32 cellular contexts compared by ENCODE assay signal in the genomic region with DNA sequence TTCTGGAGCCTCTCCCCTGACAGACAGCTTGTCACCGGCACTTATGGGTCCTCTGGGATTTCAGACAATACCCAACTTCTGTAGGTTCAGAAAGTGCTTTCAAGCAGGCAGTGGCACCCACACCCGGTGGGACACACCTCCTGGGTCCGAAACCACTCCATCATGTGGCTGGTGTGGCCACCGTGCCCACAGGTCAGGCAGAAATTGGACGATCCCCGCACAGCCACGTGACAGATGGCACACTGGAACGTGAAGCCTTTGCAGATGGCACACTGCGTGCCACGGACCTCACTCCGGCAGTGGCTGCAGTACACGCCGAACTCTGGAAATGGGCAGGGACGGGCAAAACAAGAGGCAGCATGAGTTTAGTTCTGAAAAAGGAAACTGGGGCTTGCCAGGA.
A peak's percentile ranks its signal among the peaks of the same experiment; 100 is the strongest.
DNase-seq lines count a peak whose midpoint lies in the region; ATAC-seq, FAIRE-seq and TF ChIP-seq lines count a peak whose summit lies in the region.
"Had no signal": no experiment of that assay in that cellular context is flagged by ENCODE, and none has a peak within 500 bp of the region (broad histone marks: within the 10 kb centered on the region; RNA-seq: fewer than 3 reads in every experiment).

No MANE protein-coding gene starts in this region.

- 98% methylated on average over 14 of the region's 14 CpGs; no CpG with 5 or more reads in 1 of the 2 experiments for WGBS in H1 (ENCODE audit: extremely low coverage in 1 of 2, insufficient coverage in 1 of 2, insufficient read length in 1 of 2, insufficient replicate concordance in 2 of 2, low coverage in 1 of 2, low lambda C conversion rate in 2 of 2, missing lambda C conversion rate in 1 of 2), 2 experiments

- no peak overlapping the region for H3K18ac ChIP-seq in H1 (ENCODE audit: extremely low read depth, low read length)

- H2BK15ac ChIP-seq in H1 (ENCODE audit: low read length): peak overlapping the region; percentile 99; the same call in 1 of the 2 replicates

- no peak overlapping the region for H3K4me3 Mint-ChIP-seq in activated CD4-positive, alpha-beta memory T cell treated with anti-CD3 and anti-CD28 coated beads, Interleukin-2, amount 10 ng/mL, durations not matched to agents 7 days and 5 days
- H3K4me3 Mint-ChIP-seq in activated CD4-positive, alpha-beta memory T cell treated with anti-CD3 and anti-CD28 coated beads for 36 hours: no peak overlapping the region
- H3K4me3 Mint-ChIP-seq in CD4-positive, alpha-beta T cell: no peak overlapping the region
- H3K4me3 Mint-ChIP-seq in T-cell: no peak overlapping the region
- H3K4me3 Mint-ChIP-seq: nephron; T-helper 2 cell treated with Interferon-gamma antibody and Interleukin-4, amounts not matched to agents 5 μg/mL and 100 μg/mL, for 36 hours had no signal

- H3K9me3 Mint-ChIP-seq in activated CD4-positive, alpha-beta memory T cell treated with anti-CD3 and anti-CD28 coated beads, Interleukin-2, amount 10 ng/mL, durations not matched to agents 7 days and 5 days: no peaks in the 10 kb centered on the region
- H3K9me3 Mint-ChIP-seq in activated CD4-positive, alpha-beta memory T cell treated with anti-CD3 and anti-CD28 coated beads for 36 hours: no peaks in the 10 kb centered on the region
- no peaks in the 10 kb centered on the region for H3K9me3 Mint-ChIP-seq in CD4-positive, alpha-beta T cell
- H3K9me3 Mint-ChIP-seq in T-cell: no peaks in the 10 kb centered on the region
- H3K9me3 Mint-ChIP-seq: nephron; T-helper 2 cell treated with Interferon-gamma antibody and Interleukin-4, amounts not matched to agents 5 μg/mL and 100 μg/mL, for 36 hours had no signal

- CTCF ChIA-PET in activated CD4-positive, alpha-beta memory T cell treated with anti-CD3 and anti-CD28 coated beads, Interleukin-2, amount 10 ng/mL, durations not matched to agents 7 days and 5 days (lab: Charles Lee): interaction anchor here (1.2 to 2.6 kb wide), 2 partner anchors 11 to 25 kb away, joined by 3 to 21 read pairs; no protein-coding TSS in a partner anchor
- CTCF ChIA-PET in activated CD4-positive, alpha-beta memory T cell treated with anti-CD3 and anti-CD28 coated beads for 36 hours (lab: Charles Lee): interaction anchor here (0.7 to 1.4 kb wide), 3 partner anchors 12 to 237 kb away, joined by 4 to 6 read pairs (median 4); no protein-coding TSS in a partner anchor
- CTCF ChIA-PET in CD4-positive, alpha-beta T cell (lab: Charles Lee): interaction anchor here (1.1 kb wide), 1 partner anchor 11 kb away, joined by 5 read pairs; no protein-coding TSS in a partner anchor
- CTCF ChIA-PET in T-cell (lab: Charles Lee) (interaction anchor here in 1 of 2 donors (0.6 kb wide), 1 partner anchor 9 kb away, joined by 7 read pairs; no protein-coding TSS in a partner anchor), H1 (lab: Charles Lee; ENCODE audit: partially characterized antibody) (interaction anchor here (0.7 to 1.4 kb wide), 4 partner anchors 11 to 170 kb away, joined by 3 to 10 read pairs (median 4); no protein-coding TSS in a partner anchor)

- H3K79me1 ChIP-seq in H1 (ENCODE audit: low read depth, low read length): no peaks in the 10 kb centered on the region

- peaks cover 24% of the 10 kb centered on the region for H3K36me3 Mint-ChIP-seq in activated CD4-positive, alpha-beta memory T cell treated with anti-CD3 and anti-CD28 coated beads, Interleukin-2, amount 10 ng/mL, durations not matched to agents 7 days and 5 days (ENCODE audit: low read depth)
- H3K36me3 Mint-ChIP-seq in activated CD4-positive, alpha-beta memory T cell treated with anti-CD3 and anti-CD28 coated beads for 36 hours: no peaks in the 10 kb centered on the region
- H3K36me3 Mint-ChIP-seq in CD4-positive, alpha-beta T cell (ENCODE audit: low read depth): peaks cover 47% of the 10 kb centered on the region
- H3K36me3 Mint-ChIP-seq in T-cell: peaks cover 42% of the 10 kb centered on the region

- TF ChIP-seq RAD21 in H1 (IDR thresholded peaks at IDR 0.05 in 1 of 2, conservative IDR thresholded peaks at IDR 0.05 in 1 of 2; ENCODE audit: low read depth in 2 of 2, low read length in 2 of 2): no peak

- no peak overlapping the region for H4K91ac ChIP-seq in H1 (replicated peaks; ENCODE audit: insufficient read length, low read length)

- no peak overlapping the region for H4K8ac ChIP-seq in H1 (ENCODE audit: extremely low read depth, insufficient read depth, low read length)

- no peak overlapping the region for H3K4me2 ChIP-seq in H1 (ENCODE audit: insufficient read depth in 1 of 2, low read depth in 2 of 2, low read length in 2 of 2)
- H3K4me2 ChIP-seq in Karpas-422 (ENCODE audit: low read depth, low read length, poor library complexity, severe bottlenecking): no peak overlapping the region

- TF ChIP-seq CTCF in CD4-positive, alpha-beta T cell (IDR thresholded peaks at IDR 0.05): no peak
- TF ChIP-seq CTCF in H1 (IDR thresholded peaks at IDR 0.05; ENCODE audit: control extremely low read depth in 1 of 3, insufficient read depth in 1 of 3, low read depth in 1 of 3, low read length in 3 of 3): no peak

- H3K14ac ChIP-seq in H1 (ENCODE audit: insufficient read length): no peak overlapping the region

- TF ChIP-seq POLR2A in H1 (IDR thresholded peaks at IDR 0.05; ENCODE audit: control extremely low read depth in 1 of 2, low read depth in 2 of 2, low read length in 2 of 2): no peak

- no peaks in the 10 kb centered on the region for H3K27me3 Mint-ChIP-seq in activated CD4-positive, alpha-beta memory T cell treated with anti-CD3 and anti-CD28 coated beads, Interleukin-2, amount 10 ng/mL, durations not matched to agents 7 days and 5 days
- no peaks in the 10 kb centered on the region for H3K27me3 Mint-ChIP-seq in activated CD4-positive, alpha-beta memory T cell treated with anti-CD3 and anti-CD28 coated beads for 36 hours
- H3K27me3 Mint-ChIP-seq in CD4-positive, alpha-beta T cell: no peaks in the 10 kb centered on the region
- H3K27me3 Mint-ChIP-seq in T-cell: no peaks in the 10 kb centered on the region

- H2AK5ac ChIP-seq in H1 (ENCODE audit: low read depth, low read length): no peak overlapping the region; the same call in 1 of the 2 replicates

- no peaks in the 10 kb centered on the region for H3K9me3 ChIP-seq in CD4-positive, alpha-beta T cell (ENCODE audit: control insufficient read depth, low read length)
- H3K9me3 ChIP-seq in H1 (ENCODE audit: insufficient read depth in 2 of 2, low read depth in 1 of 2, low read length in 1 of 2): no peaks in the 10 kb centered on the region
- H3K9me3 ChIP-seq in Karpas-422 (ENCODE audit: low read length): no peaks in the 10 kb centered on the region
- H3K9me3 ChIP-seq: esophagus muscularis mucosa, HAP-1, ovary, upper lobe of left lung had no signal

- H2AFZ ChIP-seq in H1 (ENCODE audit: low read length): no peak overlapping the region
- H2AFZ ChIP-seq in Karpas-422 (ENCODE audit: low read length): no peak overlapping the region

- peaks cover 2 to 15% (median 11%) of the 10 kb centered on the region in 4 experiments; a peak in 6 of 7 replicates for H3K4me1 ChIP-seq in H1 (replicated peaks in 1 of 4; ENCODE audit: control insufficient read depth in 3 of 4, insufficient read depth in 4 of 4, low read length in 3 of 4)
- peaks cover 8% of the 10 kb centered on the region for H3K4me1 ChIP-seq in Karpas-422 (ENCODE audit: low read length)
- H3K4me1 ChIP-seq: HAP-1, upper lobe of left lung had no signal

- peaks cover 23% of the 10 kb centered on the region for H3K4me1 Mint-ChIP-seq in activated CD4-positive, alpha-beta memory T cell treated with anti-CD3 and anti-CD28 coated beads, Interleukin-2, amount 10 ng/mL, durations not matched to agents 7 days and 5 days
- H3K4me1 Mint-ChIP-seq in activated CD4-positive, alpha-beta memory T cell treated with anti-CD3 and anti-CD28 coated beads for 36 hours (ENCODE audit: low read depth): peaks cover 3% of the 10 kb centered on the region
- H3K4me1 Mint-ChIP-seq in CD4-positive, alpha-beta T cell (ENCODE audit: low read depth): peaks cover 12% of the 10 kb centered on the region
- peaks cover 5 to 14% (median 14%) of the 10 kb centered on the region in 3 donors for H3K4me1 Mint-ChIP-seq in T-cell
- H3K4me1 Mint-ChIP-seq: nephron had no signal

- no peak overlapping the region for H3K56ac ChIP-seq in H1 (replicated peaks; ENCODE audit: insufficient read length, low read depth, low read length)

- H3K79me2 ChIP-seq in H1 (ENCODE audit: control insufficient read depth in 1 of 2, insufficient read depth in 2 of 2, low read length in 2 of 2) (no peaks in the 10 kb centered on the region), Karpas-422 (ENCODE audit: low read length) (no peaks in the 10 kb centered on the region)

- no peaks in the 10 kb centered on the region for H3K27me3 ChIP-seq in CD4-positive, alpha-beta T cell (ENCODE audit: control insufficient read depth, insufficient read depth, low read length)
- H3K27me3 ChIP-seq in H1 (replicated peaks in 1 of 4; ENCODE audit: control insufficient read depth in 3 of 4, extremely low read depth in 1 of 4, insufficient read depth in 3 of 4, low read length in 3 of 4): no peaks in the 10 kb centered on the region
- H3K27me3 ChIP-seq in Karpas-422 (ENCODE audit: low read length): no peaks in the 10 kb centered on the region
- H3K27me3 ChIP-seq: esophagus muscularis mucosa, ovary, upper lobe of left lung had no signal

- H2BK5ac ChIP-seq in H1 (ENCODE audit: low read depth, low read length): peak overlapping the region; percentile 35; the same call in 1 of the 2 replicates

- H3K9ac ChIP-seq in H1 (replicated peaks in 1 of 4; ENCODE audit: extremely low read depth in 1 of 4, low read depth in 3 of 4, low read length in 3 of 4): no peak overlapping the region
- no peak overlapping the region for H3K9ac ChIP-seq in Karpas-422 (ENCODE audit: low read length)

- TF ChIP-seq EP300 in H1 (IDR thresholded peaks at IDR 0.05; ENCODE audit: borderline replicate concordance in 1 of 2, low read depth in 2 of 2, low read length in 2 of 2): no peak

- peak overlapping the region; percentile 18; the same call in 1 of the 2 replicates for H2BK12ac ChIP-seq in H1 (ENCODE audit: low read depth, low read length)

- no peak overlapping the region for H2BK20ac ChIP-seq in H1 (ENCODE audit: low read length)

- H4K20me1 ChIP-seq in H1 (replicated peaks in 1 of 2; ENCODE audit: control insufficient read depth in 1 of 2, insufficient read depth in 2 of 2, low read length in 2 of 2): peaks cover 0 to 1% of the 10 kb centered on the region in 2 experiments
- H4K20me1 ChIP-seq in Karpas-422 (ENCODE audit: insufficient read depth, low read depth, low read length): no peaks in the 10 kb centered on the region

- H3K23me2 ChIP-seq in H1 (ENCODE audit: low read depth, low read length): no peaks in the 10 kb centered on the region

- intact Hi-C loops in activated CD4-positive, alpha-beta memory T cell treated with anti-CD3 and anti-CD28 coated beads for 36 hours (cut with micrococcal nuclease): no loop called here
- intact Hi-C loops in CD4-positive, alpha-beta T cell (cut with DNase I, micrococcal nuclease): no loop called here

- H4K5ac ChIP-seq in H1 (ENCODE audit: insufficient read length, low read depth, low read length): no peak overlapping the region

- FAIRE-seq in H1 (lab: Jason Lieb, UNC): no peak
- FAIRE-seq: bronchial epithelial cell, frontal cortex, GM19239 had no signal

- no peak overlapping the region for H2BK120ac ChIP-seq in H1 (replicated peaks; ENCODE audit: low read depth, low read length)

- H3K4me3 ChIP-seq in H1 (ENCODE audit: extremely low read depth in 1 of 4, insufficient read depth in 2 of 4, low read depth in 3 of 4, low read length in 4 of 4) (no peak overlapping the region), Karpas-422 (ENCODE audit: low read length) (no peak overlapping the region)
- H3K4me3 ChIP-seq: esophagus muscularis mucosa, HAP-1, lung, ovary, SK-N-MC, upper lobe of left lung had no signal

- H3K36me3 ChIP-seq in H1 (ENCODE audit: control insufficient read depth in 2 of 4, insufficient read depth in 4 of 4, low read length in 3 of 4) (peaks cover 0 to 22% (median 1%) of the 10 kb centered on the region in 4 experiments; a peak in 3 of 8 replicates), Karpas-422 (ENCODE audit: insufficient read depth, low read length) (peaks cover 8% of the 10 kb centered on the region; the same call in 1 of the 2 replicates)
- H3K36me3 ChIP-seq: ovary had no signal

- POLR2A ChIA-PET in activated CD4-positive, alpha-beta memory T cell treated with anti-CD3 and anti-CD28 coated beads, Interleukin-2, amount 10 ng/mL, durations not matched to agents 7 days and 5 days (lab: Charles Lee): interaction anchor here (0.7 to 1.2 kb wide), 2 partner anchors 14 to 96 kb away, joined by 3 to 4 read pairs; no protein-coding TSS in a partner anchor
- POLR2A ChIA-PET in activated CD4-positive, alpha-beta memory T cell treated with anti-CD3 and anti-CD28 coated beads for 36 hours (lab: Charles Lee): no interaction called here
- POLR2A ChIA-PET in CD4-positive, alpha-beta T cell (lab: Charles Lee): no interaction called here
- POLR2A ChIA-PET in T-cell (lab: Charles Lee): interaction anchor here in 1 of 2 donors (0.6 kb wide), 1 partner anchor 11 kb away, joined by 4 read pairs; no protein-coding TSS in a partner anchor
- POLR2A ChIA-PET in H1 (lab: Charles Lee; ENCODE audit: partially characterized antibody): interaction anchor here (1.1 kb wide), 1 partner anchor 238 kb away, joined by 4 read pairs; no protein-coding TSS in a partner anchor

- ATAC-seq in CD4-positive, alpha-beta T cell (ENCODE audit: poor library complexity): no peak
- no peak for ATAC-seq in T-cell (replicated peaks in 1 of 4)

- H3K27ac Mint-ChIP-seq in activated CD4-positive, alpha-beta memory T cell treated with anti-CD3 and anti-CD28 coated beads, Interleukin-2, amount 10 ng/mL, durations not matched to agents 7 days and 5 days: peak overlapping the region; percentile 65
- no peak overlapping the region for H3K27ac Mint-ChIP-seq in activated CD4-positive, alpha-beta memory T cell treated with anti-CD3 and anti-CD28 coated beads for 36 hours
- H3K27ac Mint-ChIP-seq in CD4-positive, alpha-beta T cell: peak overlapping the region; percentile 30
- peak overlapping the region; percentile 72 to 73 for H3K27ac Mint-ChIP-seq in T-cell
- H3K27ac Mint-ChIP-seq: nephron; T-helper 2 cell treated with Interferon-gamma antibody and Interleukin-4, amounts not matched to agents 5 μg/mL and 100 μg/mL, for 36 hours had no signal

- no peaks in the 10 kb centered on the region for H3K9me2 ChIP-seq in Karpas-422 (replicated peaks; ENCODE audit: insufficient read depth, low read length)

- no peak overlapping the region for H3K23ac ChIP-seq in H1 (ENCODE audit: insufficient read length)

- no peak for DNase-seq in activated CD4-positive, alpha-beta memory T cell treated with anti-CD3 and anti-CD28 coated beads, Interleukin-2, amount 10 ng/mL, durations not matched to agents 7 days and 5 days
- DNase-seq in activated CD4-positive, alpha-beta memory T cell treated with anti-CD3 and anti-CD28 coated beads for 36 hours: no peak
- no peak for DNase-seq in CD4-positive, alpha-beta T cell
- DNase-seq in T-cell (no peak), H1 (ENCODE audit: low read depth in 1 of 2, low spot score in 2 of 2) (no peak), COLO829 (ENCODE audit: low spot score) (no peak), Karpas-422 (no peak)
- no peak for DNase-seq in stimulated activated CD4-positive, alpha-beta T cell treated with anti-CD3 and anti-CD28 coated beads, Interleukin-2, amount 100 ng/mL, for 48 hours
- DNase-seq: activated gamma-delta T cell treated with Interleukin-2 at 50 U/mL for 16 hours; anterior cingulate cortex; DMS153; KG1; kidney glomerular epithelial cell; MM.1S; NCI-H1417 treated with DMSO at 0.1 percent for 48 hours; NCI-H2081; NCI-H345; NCI-H82; ovary; RPMI8226; stimulated activated CD4-positive, alpha-beta T cell treated with anti-CD3 and anti-CD28 coated beads, Interleukin-2, amount 100 ng/mL, for 24 hours had no signal

- no peak overlapping the region for H3K4ac ChIP-seq in H1 (replicated peaks; ENCODE audit: insufficient read length, low read depth, low read length)

- H3K27ac ChIP-seq in CD4-positive, alpha-beta T cell (ENCODE audit: low read depth, low read length): no peak overlapping the region
- H3K27ac ChIP-seq in H1 (ENCODE audit: low read depth, low read length) (no peak overlapping the region; the same call in 1 of the 2 replicates), Karpas-422 (ENCODE audit: low read length) (no peak overlapping the region)
- H3K27ac ChIP-seq: esophagus muscularis mucosa, ovary, SK-N-MC, upper lobe of left lung, VCaP had no signal

Comparison
In these comparisons a context has a peak if more than half of its experiments do, and no peak if none do; other contexts are left out.
1. POLR2A ChIA-PET loops: an anchor here in activated CD4-positive, alpha-beta memory T cell treated with anti-CD3 and anti-CD28 coated beads, Interleukin-2, amount 10 ng/mL, durations not matched to agents 7 days and 5 days (0.7 to 1.2 kb wide) and H1 (1.1 kb wide); none called in activated CD4-positive, alpha-beta memory T cell treated with anti-CD3 and anti-CD28 coated beads for 36 hours and CD4-positive, alpha-beta T cell.